Comparison of ENCODE assay signal across 8 cellular contexts in the genomic region with DNA sequence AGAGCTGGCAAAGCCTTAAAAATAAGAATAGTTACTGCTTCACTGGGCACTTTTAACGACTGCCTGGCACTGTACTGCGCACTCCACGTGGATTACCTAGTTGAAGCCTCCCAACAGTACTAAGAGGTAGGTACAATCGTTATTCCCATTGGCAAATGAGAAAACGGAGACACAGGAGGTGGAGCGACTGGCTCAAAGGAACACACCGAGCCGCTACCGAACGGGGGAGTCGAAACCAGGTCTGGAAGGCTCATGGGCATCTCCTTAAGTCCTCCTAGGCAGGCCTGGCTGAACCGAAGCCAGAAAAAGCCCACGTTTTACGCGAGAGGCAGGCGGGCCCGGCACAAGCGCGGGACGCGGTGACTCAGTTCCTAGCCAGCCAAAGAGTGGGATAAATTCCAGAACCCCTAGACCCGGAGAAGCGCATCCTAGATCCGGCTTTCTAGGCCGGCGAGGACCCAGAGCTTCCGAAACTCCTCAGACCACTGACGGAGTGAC. TPM values are rescaled to one million over a fixed set of nuclear protein-coding genes. Genes with fewer than 3 reads are reported as not detected.
DNase-seq lines count a peak whose midpoint lies in the region; ATAC-seq and TF ChIP-seq lines count a peak whose summit lies in the region.

No MANE protein-coding gene starts in this region.

- peak overlapping the region; percentile 92 for H3K27ac Mint-ChIP-seq in stimulated activated memory B cell treated with anti-CD40 and anti-IgM and Interleukin-4, amounts not matched to agents 10 μg/mL and 1 μg/mL and 100 μg/mL, for 72 hours

- TF ChIP-seq CTCF in WERI-Rb-1 (IDR thresholded peaks at IDR 0.05; ENCODE audit: low read depth, low read length) (no peak), dorsolateral prefrontal cortex (IDR thresholded peaks at IDR 0.05 in 54 of 56, conservative IDR thresholded peaks at IDR 0.05 in 2 of 56; ENCODE audit: low read depth in 1 of 56, partially characterized antibody in 56 of 56) (no peak), lower lobe of right lung (IDR thresholded peaks at IDR 0.05) (no peak)

- intact Hi-C loops in dorsolateral prefrontal cortex (cut with DNase I) (loop anchor here (2.0 to 10.0 kb wide), 7 partner anchors 31 to 366 kb away; a partner anchor contains a TSS), lower lobe of right lung (cut with DNase I) (no loop called here)

- H3K27ac ChIP-seq in WERI-Rb-1 = peak overlapping the region; percentile 100
- H3K27ac ChIP-seq in dorsolateral prefrontal cortex = peak overlapping the region in 57 of 59 donors; percentile 94 to 100 (median 99)
- H3K27ac ChIP-seq in lower lobe of right lung = peak overlapping the region; percentile 98

- peaks cover 67% of the 10 kb centered on the region for H3K36me3 ChIP-seq in WERI-Rb-1
- peaks cover 53% of the 10 kb centered on the region for H3K36me3 ChIP-seq in lower lobe of right lung

- H3K36me3 Mint-ChIP-seq in stimulated activated memory B cell treated with anti-CD40 and anti-IgM and Interleukin-4, amounts not matched to agents 10 μg/mL and 1 μg/mL and 100 μg/mL, for 72 hours = peaks cover 32% of the 10 kb centered on the region

- no peaks in the 10 kb centered on the region for H3K27me3 ChIP-seq in WERI-Rb-1 (ENCODE audit: insufficient read depth, low read depth, severe bottlenecking)
- H3K27me3 ChIP-seq in dorsolateral prefrontal cortex = no peaks in the 10 kb centered on the region
- no peaks in the 10 kb centered on the region for H3K27me3 ChIP-seq in lower lobe of right lung (ENCODE audit: low read depth)

- peak overlapping the region; percentile 96 for H3K4me3 ChIP-seq in WERI-Rb-1 (ENCODE audit: low read depth, low read length)
- peak overlapping the region; percentile 75 to 100 (median 98) for H3K4me3 ChIP-seq in dorsolateral prefrontal cortex
- H3K4me3 ChIP-seq in lower lobe of right lung = peak overlapping the region; percentile 94

- no peaks in the 10 kb centered on the region for H3K9me3 Mint-ChIP-seq in stimulated activated memory B cell treated with anti-CD40 and anti-IgM and Interleukin-4, amounts not matched to agents 10 μg/mL and 1 μg/mL and 100 μg/mL, for 72 hours

- peak overlapping the region; percentile 99 for H3K4me3 Mint-ChIP-seq in stimulated activated memory B cell treated with anti-CD40 and anti-IgM and Interleukin-4, amounts not matched to agents 10 μg/mL and 1 μg/mL and 100 μg/mL, for 72 hours

- ATAC-seq in lower lobe of right lung = peak; percentile 42 to 69
- peak; percentile 9 for ATAC-seq in stimulated activated memory B cell treated with anti-CD40 and anti-IgM and Interleukin-4, amounts not matched to agents 10 μg/mL and 1 μg/mL and 100 μg/mL, for 72 hours
- ATAC-seq in HG02798 (IDR thresholded peaks at IDR 0.05; ENCODE audit: poor library complexity, unreplicated experiment) = no peak

- DNase-seq in NCI-H446 (lab: John Stamatoyannopoulos, UW) = peak; percentile 7 to 26
- no peak for DNase-seq in NCI-H446 treated with DMSO at 0.1 percent for 48 hours (lab: John Stamatoyannopoulos, UW)
- DNase-seq in HuH-7 (ENCODE audit: low spot score) = peak; percentile 56
- DNase-seq in WERI-Rb-1 = peak; percentile 49
- peak; percentile 9 to 84 (median 61) for DNase-seq in dorsolateral prefrontal cortex
- DNase-seq in lower lobe of right lung = no peak

- no peaks in the 10 kb centered on the region for H3K27me3 Mint-ChIP-seq in stimulated activated memory B cell treated with anti-CD40 and anti-IgM and Interleukin-4, amounts not matched to agents 10 μg/mL and 1 μg/mL and 100 μg/mL, for 72 hours

- H3K9me3 ChIP-seq in WERI-Rb-1 (ENCODE audit: severe bottlenecking) (no peaks in the 10 kb centered on the region), lower lobe of right lung (no peaks in the 10 kb centered on the region)

- peaks cover 54% of the 10 kb centered on the region for H3K4me1 Mint-ChIP-seq in stimulated activated memory B cell treated with anti-CD40 and anti-IgM and Interleukin-4, amounts not matched to agents 10 μg/mL and 1 μg/mL and 100 μg/mL, for 72 hours

- peaks cover 43% of the 10 kb centered on the region for H3K4me1 ChIP-seq in lower lobe of right lung

RNA-seq across cellular contexts. Expression of a gene that starts 0.5 kb away (rescaled TPM):
- total RNA-seq in dorsolateral prefrontal cortex (100 to 1,000 TPM in 4 of 120 experiments, 10 to 100 TPM in 116; 57.9 to 106 (median 75.1) TPM), lower lobe of right lung (61.6 TPM)

RNA-seq across cellular contexts. Expression of a gene that starts 0.9 kb away (rescaled TPM):
- total RNA-seq in dorsolateral prefrontal cortex (10 to 100 TPM; 37.0 to 97.8 (median 64.0) TPM), lower lobe of right lung (64.2 TPM)

RNA-seq across cellular contexts. Expression of a gene that starts 30.7 kb away (rescaled TPM):
- total RNA-seq in dorsolateral prefrontal cortex (10 to 100 TPM in 9 of 120 experiments, 1 to 10 TPM in 111; 3.2 to 13.4 (median 6.3) TPM), lower lobe of right lung (6.8 TPM)

RNA-seq across cellular contexts. Expression of a gene that starts 30.8 kb away (rescaled TPM):
- 10 to 100 TPM; 31.8 to 83.9 (median 47.3) TPM for total RNA-seq in dorsolateral prefrontal cortex
- total RNA-seq in lower lobe of right lung = 26.8 TPM

RNA-seq across cellular contexts. Expression of a gene that starts 33.4 kb away (rescaled TPM):
- total RNA-seq in dorsolateral prefrontal cortex (10 to 100 TPM in 115 of 120 experiments, 1 to 10 TPM in 5; 5.2 to 52.6 (median 17.8) TPM), lower lobe of right lung (236 TPM)

Comparison
In these comparisons a context has a peak if more than half of its experiments do, and no peak if none do; other contexts are left out.
1. DNase-seq: peak in NCI-H446 (2 of 2), HuH-7 (single experiment), WERI-Rb-1 (single experiment) and dorsolateral prefrontal cortex (10 of 10); none in NCI-H446 treated with DMSO at 0.1 percent for 48 hours (single experiment) and lower lobe of right lung (single experiment).
2. Peak in every context shown above with its lines, with median percentiles within 50 percentile points of each other: H3K27ac ChIP-seq and H3K4me3 ChIP-seq.